In genomic region chr4:161252520-161253141, GRCh38 we compare ENCODE assay signal across 1 cellular context.
TF ChIP-seq lines count a peak whose summit lies in the region.

No MANE protein-coding gene starts in this region.

TF ChIP-seq in GM23338, 12 proteins besides CTCF, POLR2A, EP300 and RAD21 (continued from another document):
- TF ChIP-seq, protein P1, sequence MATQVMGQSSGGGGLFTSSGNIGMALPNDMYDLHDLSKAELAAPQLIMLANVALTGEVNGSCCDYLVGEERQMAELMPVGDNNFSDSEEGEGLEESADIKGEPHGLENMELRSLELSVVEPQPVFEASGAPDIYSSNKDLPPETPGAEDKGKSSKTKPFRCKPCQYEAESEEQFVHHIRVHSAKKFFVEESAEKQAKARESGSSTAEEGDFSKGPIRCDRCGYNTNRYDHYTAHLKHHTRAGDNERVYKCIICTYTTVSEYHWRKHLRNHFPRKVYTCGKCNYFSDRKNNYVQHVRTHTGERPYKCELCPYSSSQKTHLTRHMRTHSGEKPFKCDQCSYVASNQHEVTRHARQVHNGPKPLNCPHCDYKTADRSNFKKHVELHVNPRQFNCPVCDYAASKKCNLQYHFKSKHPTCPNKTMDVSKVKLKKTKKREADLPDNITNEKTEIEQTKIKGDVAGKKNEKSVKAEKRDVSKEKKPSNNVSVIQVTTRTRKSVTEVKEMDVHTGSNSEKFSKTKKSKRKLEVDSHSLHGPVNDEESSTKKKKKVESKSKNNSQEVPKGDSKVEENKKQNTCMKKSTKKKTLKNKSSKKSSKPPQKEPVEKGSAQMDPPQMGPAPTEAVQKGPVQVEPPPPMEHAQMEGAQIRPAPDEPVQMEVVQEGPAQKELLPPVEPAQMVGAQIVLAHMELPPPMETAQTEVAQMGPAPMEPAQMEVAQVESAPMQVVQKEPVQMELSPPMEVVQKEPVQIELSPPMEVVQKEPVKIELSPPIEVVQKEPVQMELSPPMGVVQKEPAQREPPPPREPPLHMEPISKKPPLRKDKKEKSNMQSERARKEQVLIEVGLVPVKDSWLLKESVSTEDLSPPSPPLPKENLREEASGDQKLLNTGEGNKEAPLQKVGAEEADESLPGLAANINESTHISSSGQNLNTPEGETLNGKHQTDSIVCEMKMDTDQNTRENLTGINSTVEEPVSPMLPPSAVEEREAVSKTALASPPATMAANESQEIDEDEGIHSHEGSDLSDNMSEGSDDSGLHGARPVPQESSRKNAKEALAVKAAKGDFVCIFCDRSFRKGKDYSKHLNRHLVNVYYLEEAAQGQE (IDR thresholded peaks at IDR 0.05; ENCODE audit: unreplicated experiment), result no peak
- TF ChIP-seq EZH2 (IDR thresholded peaks at IDR 0.05; ENCODE audit: low read depth, unreplicated experiment), result no peak
- TF ChIP-seq EZH2phosphoT487 (IDR thresholded peaks at IDR 0.05; ENCODE audit: unreplicated experiment), result no peak
- TF ChIP-seq, protein P2, sequence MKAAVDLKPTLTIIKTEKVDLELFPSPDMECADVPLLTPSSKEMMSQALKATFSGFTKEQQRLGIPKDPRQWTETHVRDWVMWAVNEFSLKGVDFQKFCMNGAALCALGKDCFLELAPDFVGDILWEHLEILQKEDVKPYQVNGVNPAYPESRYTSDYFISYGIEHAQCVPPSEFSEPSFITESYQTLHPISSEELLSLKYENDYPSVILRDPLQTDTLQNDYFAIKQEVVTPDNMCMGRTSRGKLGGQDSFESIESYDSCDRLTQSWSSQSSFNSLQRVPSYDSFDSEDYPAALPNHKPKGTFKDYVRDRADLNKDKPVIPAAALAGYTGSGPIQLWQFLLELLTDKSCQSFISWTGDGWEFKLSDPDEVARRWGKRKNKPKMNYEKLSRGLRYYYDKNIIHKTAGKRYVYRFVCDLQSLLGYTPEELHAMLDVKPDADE (IDR thresholded peaks at IDR 0.05), result no peak
